39 cellular contexts compared by ENCODE assay signal in the genomic region with DNA sequence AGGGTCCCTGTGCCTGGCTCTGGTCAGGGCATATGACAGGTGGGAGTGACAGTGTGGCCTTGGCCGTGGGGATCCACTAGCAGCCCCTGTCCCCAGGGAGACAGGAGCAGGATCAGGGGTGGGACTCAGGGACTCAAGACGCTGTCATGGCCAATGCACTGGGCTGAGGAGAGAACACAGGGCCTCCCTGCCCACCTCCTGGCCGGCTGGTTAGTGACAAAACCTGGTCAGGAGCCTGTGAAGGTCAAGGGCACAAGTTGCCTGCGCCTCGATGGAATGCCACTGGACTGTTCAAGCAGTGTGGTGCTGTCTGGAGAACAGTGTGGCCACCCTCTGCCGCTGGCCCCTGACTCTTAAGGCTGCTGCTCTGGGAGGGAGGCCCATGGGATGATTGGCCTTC.
"Had no signal": no experiment of that assay in that cellular context is flagged by ENCODE, and none has a peak within 500 bp of the region (broad histone marks: within the 10 kb centered on the region; RNA-seq: fewer than 3 reads in every experiment).

No MANE protein-coding gene starts in this region.

- H3K36me3 Mint-ChIP-seq: activated naive CD4-positive, alpha-beta T cell treated with anti-CD3 and anti-CD28 coated beads, Interleukin-2, amount 10 ng/mL, durations not matched to agents 7 days and 5 days; activated naive CD4-positive, alpha-beta T cell treated with anti-CD3 and anti-CD28 coated beads, Interleukin-2, amount 50 U/mL, for 24 hours; activated naive CD4-positive, alpha-beta T cell treated with anti-CD3 and anti-CD28 coated beads, Interleukin-2, amount 50 U/mL, for 72 hours; activated naive CD8-positive, alpha-beta T cell; activated naive CD8-positive, alpha-beta T cell treated with anti-CD3 and anti-CD28 coated beads for 36 hours; activated naive CD8-positive, alpha-beta T cell treated with anti-CD3 and anti-CD28 coated beads, Interleukin-2, amount 10 ng/mL, durations not matched to agents 7 days and 5 days; brain had no signal

- H3K4me1 ChIP-seq: adrenal gland, ascending aorta, body of pancreas, breast epithelium had no signal

- ATAC-seq: activated naive CD4-positive, alpha-beta T cell treated with anti-CD3 and anti-CD28 coated beads, Interleukin-2, amount 50 U/mL, for 72 hours; activated naive CD8-positive, alpha-beta T cell treated with anti-CD3 and anti-CD28 coated beads, Interleukin-2, amount 50 U/mL, for 24 hours; activated T-cell treated with anti-CD3 and anti-CD28 coated beads, Interleukin-2, amount 50 U/mL, for 4 hours; activated T-cell treated with anti-CD3 and anti-CD28 coated beads, Interleukin-2, amount 50 U/mL, for 72 hours; activated T-helper 17 cell treated with anti-CD3 and anti-CD28 coated beads, Interleukin-2, amount 50 U/mL, for 72 hours; body of pancreas had no signal

- H3K27me3 Mint-ChIP-seq: activated naive CD4-positive, alpha-beta T cell treated with anti-CD3 and anti-CD28 coated beads, Interleukin-2, amount 10 ng/mL, durations not matched to agents 7 days and 5 days; activated naive CD4-positive, alpha-beta T cell treated with anti-CD3 and anti-CD28 coated beads, Interleukin-2, amount 50 U/mL, for 24 hours; activated naive CD8-positive, alpha-beta T cell; activated naive CD8-positive, alpha-beta T cell treated with anti-CD3 and anti-CD28 coated beads for 36 hours; activated naive CD8-positive, alpha-beta T cell treated with anti-CD3 and anti-CD28 coated beads, Interleukin-2, amount 10 ng/mL, durations not matched to agents 7 days and 5 days; activated naive CD8-positive, alpha-beta T cell treated with anti-CD3 and anti-CD28 coated beads, Interleukin-2, amount 50 U/mL, for 24 hours; activated T-cell treated with anti-CD3 and anti-CD28 coated beads, Interleukin-2, amount 50 U/mL, for 24 hours; central memory CD8-positive, alpha-beta T cell had no signal

- DNase-seq: activated effector memory CD4-positive, alpha-beta T cell treated with anti-CD3 and anti-CD28 coated beads, Interleukin-2, amount 50 U/mL, for 16 hours; activated effector memory CD4-positive, alpha-beta T cell treated with Interleukin-2 at 50 U/mL for 16 hours; activated gamma-delta T cell; activated gamma-delta T cell treated with Interleukin-2 at 50 U/mL for 16 hours; activated naive CD4-positive, alpha-beta T cell; activated naive CD4-positive, alpha-beta T cell treated with anti-CD3 and anti-CD28 coated beads for 36 hours; activated naive CD4-positive, alpha-beta T cell treated with anti-CD3 and anti-CD28 coated beads, Interleukin-2, amount 10 ng/mL, durations not matched to agents 7 days and 5 days; activated naive CD4-positive, alpha-beta T cell treated with anti-CD3 and anti-CD28 coated beads, Interleukin-2, amount 50 U/mL, for 16 hours; activated naive CD4-positive, alpha-beta T cell treated with Interleukin-2 at 50 U/mL for 16 hours; activated naive CD8-positive, alpha-beta T cell treated with anti-CD3 and anti-CD28 coated beads for 36 hours; activated naive CD8-positive, alpha-beta T cell treated with anti-CD3 and anti-CD28 coated beads, Interleukin-2, amount 10 ng/mL, durations not matched to agents 7 days and 5 days; activated naive CD8-positive, alpha-beta T cell treated with anti-CD3 and anti-CD28 coated beads, Interleukin-2, amount 50 U/mL, for 24 hours; activated T-cell treated with anti-CD3 and anti-CD28 coated beads, Interleukin-2, amount 50 U/mL, for 1 hour; activated T-cell treated with anti-CD3 and anti-CD28 coated beads, Interleukin-2, amount 50 U/mL, for 24 hours; activated T-cell treated with anti-CD3 and anti-CD28 coated beads, Interleukin-2, amount 50 U/mL, for 4 hours; activated T-cell treated with anti-CD3 and anti-CD28 coated beads, Interleukin-2, amount 50 U/mL, for 48 hours; activated T-cell treated with anti-CD3 and anti-CD28 coated beads, Interleukin-2, amount 50 U/mL, for 72 hours; adrenal gland; amniotic stem cell; amygdala; anterior cingulate cortex; aorta; body of pancreas; brain microvascular endothelial cell; caudate nucleus; central memory CD4-positive, alpha-beta T cell; cerebellar nuclear complex had no signal

- H3K36me3 ChIP-seq: adrenal gland, ascending aorta, brain microvascular endothelial cell, breast epithelium, cardiac muscle cell had no signal

- H3K27ac Mint-ChIP-seq: activated naive CD4-positive, alpha-beta T cell treated with anti-CD3 and anti-CD28 coated beads for 36 hours; activated naive CD4-positive, alpha-beta T cell treated with anti-CD3 and anti-CD28 coated beads, Interleukin-2, amount 10 ng/mL, durations not matched to agents 7 days and 5 days; activated naive CD4-positive, alpha-beta T cell treated with anti-CD3 and anti-CD28 coated beads, Interleukin-2, amount 50 U/mL, for 24 hours; activated naive CD4-positive, alpha-beta T cell treated with anti-CD3 and anti-CD28 coated beads, Interleukin-2, amount 50 U/mL, for 72 hours; activated naive CD8-positive, alpha-beta T cell; activated naive CD8-positive, alpha-beta T cell treated with anti-CD3 and anti-CD28 coated beads for 36 hours; activated naive CD8-positive, alpha-beta T cell treated with anti-CD3 and anti-CD28 coated beads, Interleukin-2, amount 10 ng/mL, durations not matched to agents 7 days and 5 days; activated naive CD8-positive, alpha-beta T cell treated with anti-CD3 and anti-CD28 coated beads, Interleukin-2, amount 50 U/mL, for 24 hours; activated T-cell treated with anti-CD3 and anti-CD28 coated beads, Interleukin-2, amount 50 U/mL, for 24 hours; activated T-cell treated with anti-CD3 and anti-CD28 coated beads, Interleukin-2, amount 50 U/mL, for 72 hours; activated T-helper 1 cell treated with anti-CD3 and anti-CD28 coated beads, Interleukin-12 subunit alpha, Interleukin-12 subunit beta, Interleukin-2, Interleukin-4 antibody, amounts not matched to agents 30 ng/mL and 10 ng/mL and 1 ng/mL, durations not matched to agents 14 hours and 24 hours and 36 hours; activated T-helper 17 cell treated with anti-CD3 and anti-CD28 coated beads, Interleukin-2, amount 50 U/mL, for 72 hours; activated T-helper 2 cell treated with anti-CD3 and anti-CD28 coated beads, Interferon-gamma antibody, Interleukin-2, Interleukin-4, amounts not matched to agents 10 μg/mL and 5 μg/mL and 100 μg/mL, durations not matched to agents 14 hours and 24 hours and 36 hours; brain had no signal

- H3K4me3 Mint-ChIP-seq: activated naive CD4-positive, alpha-beta T cell treated with anti-CD3 and anti-CD28 coated beads for 36 hours; activated naive CD4-positive, alpha-beta T cell treated with anti-CD3 and anti-CD28 coated beads, Interleukin-2, amount 10 ng/mL, durations not matched to agents 7 days and 5 days; activated naive CD4-positive, alpha-beta T cell treated with anti-CD3 and anti-CD28 coated beads, Interleukin-2, amount 50 U/mL, for 24 hours; activated naive CD8-positive, alpha-beta T cell; activated naive CD8-positive, alpha-beta T cell treated with anti-CD3 and anti-CD28 coated beads for 36 hours; activated naive CD8-positive, alpha-beta T cell treated with anti-CD3 and anti-CD28 coated beads, Interleukin-2, amount 10 ng/mL, durations not matched to agents 7 days and 5 days; activated naive CD8-positive, alpha-beta T cell treated with anti-CD3 and anti-CD28 coated beads, Interleukin-2, amount 50 U/mL, for 24 hours; activated T-cell treated with anti-CD3 and anti-CD28 coated beads, Interleukin-2, amount 50 U/mL, for 24 hours; activated T-cell treated with anti-CD3 and anti-CD28 coated beads, Interleukin-2, amount 50 U/mL, for 4 hours; activated T-cell treated with anti-CD3 and anti-CD28 coated beads, Interleukin-2, amount 50 U/mL, for 72 hours; activated T-helper 1 cell treated with anti-CD3 and anti-CD28 coated beads, Interleukin-12 subunit alpha, Interleukin-12 subunit beta, Interleukin-2, Interleukin-4 antibody, amounts not matched to agents 30 ng/mL and 10 ng/mL and 1 ng/mL, durations not matched to agents 14 hours and 24 hours and 36 hours; activated T-helper 17 cell treated with anti-CD3 and anti-CD28 coated beads, Interleukin-2, amount 50 U/mL, for 72 hours; brain; central memory CD8-positive, alpha-beta T cell had no signal

- H3K27ac ChIP-seq: adrenal gland, ascending aorta, body of pancreas, brain microvascular endothelial cell, breast epithelium, cardiac muscle cell had no signal

- H3K9me3 ChIP-seq: adrenal gland, ascending aorta, body of pancreas, breast epithelium had no signal

- H3K27me3 ChIP-seq: adrenal gland, ascending aorta, body of pancreas, brain microvascular endothelial cell, cardiac muscle cell had no signal

- FAIRE-seq: astrocyte had no signal

- H3K9me3 Mint-ChIP-seq: activated naive CD4-positive, alpha-beta T cell treated with anti-CD3 and anti-CD28 coated beads for 36 hours; activated naive CD4-positive, alpha-beta T cell treated with anti-CD3 and anti-CD28 coated beads, Interleukin-2, amount 50 U/mL, for 24 hours; activated naive CD8-positive, alpha-beta T cell treated with anti-CD3 and anti-CD28 coated beads for 36 hours; activated naive CD8-positive, alpha-beta T cell treated with anti-CD3 and anti-CD28 coated beads, Interleukin-2, amount 50 U/mL, for 24 hours; activated T-cell treated with anti-CD3 and anti-CD28 coated beads, Interleukin-2, amount 50 U/mL, for 24 hours; activated T-cell treated with anti-CD3 and anti-CD28 coated beads, Interleukin-2, amount 50 U/mL, for 4 hours; activated T-cell treated with anti-CD3 and anti-CD28 coated beads, Interleukin-2, amount 50 U/mL, for 72 hours; activated T-helper 1 cell treated with anti-CD3 and anti-CD28 coated beads, Interleukin-12 subunit alpha, Interleukin-12 subunit beta, Interleukin-2, Interleukin-4 antibody, amounts not matched to agents 30 ng/mL and 10 ng/mL and 1 ng/mL, durations not matched to agents 14 hours and 24 hours and 36 hours; activated T-helper 17 cell treated with anti-CD3 and anti-CD28 coated beads, Interleukin-2, amount 50 U/mL, for 72 hours; activated T-helper 2 cell treated with anti-CD3 and anti-CD28 coated beads, Interferon-gamma antibody, Interleukin-2, Interleukin-4, amounts not matched to agents 10 μg/mL and 5 μg/mL and 100 μg/mL, durations not matched to agents 14 hours and 24 hours and 36 hours; central memory CD8-positive, alpha-beta T cell had no signal

- H3K4me1 Mint-ChIP-seq: activated naive CD4-positive, alpha-beta T cell treated with anti-CD3 and anti-CD28 coated beads, Interleukin-2, amount 10 ng/mL, durations not matched to agents 7 days and 5 days; activated naive CD4-positive, alpha-beta T cell treated with anti-CD3 and anti-CD28 coated beads, Interleukin-2, amount 50 U/mL, for 24 hours; activated naive CD8-positive, alpha-beta T cell treated with anti-CD3 and anti-CD28 coated beads for 36 hours; activated naive CD8-positive, alpha-beta T cell treated with anti-CD3 and anti-CD28 coated beads, Interleukin-2, amount 10 ng/mL, durations not matched to agents 7 days and 5 days; activated naive CD8-positive, alpha-beta T cell treated with anti-CD3 and anti-CD28 coated beads, Interleukin-2, amount 50 U/mL, for 24 hours; activated T-helper 17 cell treated with anti-CD3 and anti-CD28 coated beads, Interleukin-2, amount 50 U/mL, for 72 hours; central memory CD8-positive, alpha-beta T cell had no signal

- H3K4me3 ChIP-seq: adrenal gland, ascending aorta, body of pancreas, breast epithelium, cardiac muscle cell had no signal
